In genomic region chr7:137882261-137882668, GRCh38 we compare ENCODE assay signal across 8 cellular contexts. TPM values are rescaled to one million over a fixed set of nuclear protein-coding genes. Genes with fewer than 3 reads are reported as not detected.
A peak's percentile ranks its signal among the peaks of the same experiment; 100 is the strongest.
DNase-seq lines count a peak whose midpoint lies in the region; ATAC-seq and TF ChIP-seq lines count a peak whose summit lies in the region.

No MANE protein-coding gene starts in this region.

- no peak overlapping the region for H3K4me3 ChIP-seq in HUES64 (ENCODE audit: low read length)
- H3K4me3 ChIP-seq in cardiac fibroblast (replicated peaks in 1 of 2; ENCODE audit: low read depth in 2 of 2, low read length in 2 of 2) = no peak overlapping the region
- H3K4me3 ChIP-seq in skeletal muscle tissue (ENCODE audit: low read length in 3 of 3) = no peak overlapping the region

- H3K27me3 ChIP-seq in HUES64 (ENCODE audit: insufficient read depth, low read length) (no peaks in the 10 kb centered on the region), skeletal muscle tissue (ENCODE audit: control insufficient read depth in 3 of 3, insufficient read depth in 3 of 3, low read length in 3 of 3) (no peaks in the 10 kb centered on the region)

- ATAC-seq in GM18511 (IDR thresholded peaks at IDR 0.05; ENCODE audit: unreplicated experiment) (peak; percentile 96), GM21825 (IDR thresholded peaks at IDR 0.05; ENCODE audit: unreplicated experiment) (peak; percentile 93), GM19324 (IDR thresholded peaks at IDR 0.05; ENCODE audit: low FRiP score, unreplicated experiment) (no peak)

- H3K36me3 ChIP-seq in HUES64 (ENCODE audit: insufficient read depth, low read length) (peaks cover 54% of the 10 kb centered on the region), skeletal muscle tissue (ENCODE audit: control insufficient read depth in 3 of 3, insufficient read depth in 3 of 3, low read length in 3 of 3) (peaks cover 18 to 43% (median 24%) of the 10 kb centered on the region in 3 donors)

- peak overlapping the region; percentile 11; the same call in 1 of the 2 replicates for H3K27ac ChIP-seq in HUES64 (ENCODE audit: low read depth, low read length)
- H3K27ac ChIP-seq in skeletal muscle tissue (ENCODE audit: low read depth, low read length) = peak overlapping the region; percentile 69

- H3K9ac ChIP-seq in HUES64 (ENCODE audit: low read depth, low read length) (no peak overlapping the region), skeletal muscle tissue (ENCODE audit: low read depth in 1 of 3, low read length in 3 of 3) (no peak overlapping the region)

- WGBS in HUES64 = 92% methylated on average over 5 of the region's 5 CpGs

- 0 out of 2 replicates have a peak, but pooled peaks cover 8% of the 10 kb centered on the region for H3K9me3 ChIP-seq in HUES64 (ENCODE audit: insufficient read depth, low read depth, low read length)
- peaks cover 0 to 3% (median 0%) of the 10 kb centered on the region in 3 donors for H3K9me3 ChIP-seq in skeletal muscle tissue (ENCODE audit: control insufficient read depth in 3 of 3, low read length in 3 of 3)

- TF ChIP-seq CTCF in cardiac fibroblast (IDR thresholded peaks at IDR 0.05; ENCODE audit: low read depth, low read length) = no peak

- H3K4me1 ChIP-seq in HUES64 (ENCODE audit: insufficient read depth, low read length) = peaks cover 60% of the 10 kb centered on the region
- peaks cover 29 to 40% (median 37%) of the 10 kb centered on the region in 3 donors for H3K4me1 ChIP-seq in skeletal muscle tissue (ENCODE audit: control insufficient read depth in 3 of 3, insufficient read depth in 3 of 3, low read length in 3 of 3)

- DNase-seq in cardiac fibroblast (ENCODE audit: low read depth in 2 of 2) (peak; percentile 91 to 99), NCI-H2081 treated with DMSO at 0.1 percent for 48 hours (lab: John Stamatoyannopoulos, UW) (no peak), NCI-H1694 (lab: John Stamatoyannopoulos, UW) (no peak)

RNA-seq across cellular contexts. Expression of gene DGKI, which starts 35.5 kb away (rescaled TPM):
- polyA plus RNA-seq in HUES64 (2013, experiment 1 of 2) = 0.75 TPM
- polyA plus RNA-seq in HUES64 (2013, experiment 2 of 2) = 1.1 TPM
- total RNA-seq in skeletal muscle tissue = 1.0 TPM

Comparison
In these comparisons a context has a peak if more than half of its experiments do, and no peak if none do; other contexts are left out.
1. DNase-seq: peak in cardiac fibroblast (2 of 2); none in NCI-H2081 treated with DMSO at 0.1 percent for 48 hours (single experiment) and NCI-H1694 (single experiment).